24 cellular contexts compared by ENCODE assay signal in genomic region chr7:142894886-142895593, GRCh38. TPM values are rescaled to one million over a fixed set of nuclear protein-coding genes. Genes with fewer than 3 reads are reported as not detected.
DNase-seq lines count a peak whose midpoint lies in the region; ATAC-seq and TF ChIP-seq lines count a peak whose summit lies in the region.
"Had no signal": no experiment of that assay in that cellular context is flagged by ENCODE, and none has a peak within 500 bp of the region (broad histone marks: within the 10 kb centered on the region; RNA-seq: fewer than 3 reads in every experiment).

No MANE protein-coding gene starts in this region.

- TF ChIP-seq CTCF in VCaP (conservative IDR thresholded peaks at IDR 0.05) = no peak

- DNase-seq in activated effector memory CD4-positive, alpha-beta T cell treated with anti-CD3 and anti-CD28 coated beads, Interleukin-2, amount 50 U/mL, for 16 hours = peak; percentile 24
- no peak for DNase-seq in activated effector memory CD4-positive, alpha-beta T cell treated with Interleukin-2 at 50 U/mL for 16 hours
- DNase-seq in mesenteric fat pad (ENCODE audit: low spot score) (peak; percentile 75), ureter (ENCODE audit: low spot score) (peak; percentile 35), occipital lobe (lab: John Stamatoyannopoulos, UW) (no peak)
- no peak for DNase-seq in activated T-cell treated with anti-CD3 and anti-CD28 coated beads, Interleukin-2, amount 50 U/mL, for 1 hour
- no peak for DNase-seq in activated CD4-positive, alpha-beta T cell treated with anti-CD3 and anti-CD28 coated beads for 36 hours
- DNase-seq: CD4-positive, CD25-positive, alpha-beta regulatory T cell; HFFc6; IMR-90; KG1; MM.1S; NCI-H1436; NCI-H187 treated with DMSO at 0.1 percent for 48 hours; NCI-H2107; NCI-H446; NCI-H524 treated with DMSO at 0.1 percent for 48 hours; NCI-H774; SJCRH30 had no signal

- H3K27me3 Mint-ChIP-seq in activated CD4-positive, alpha-beta T cell treated with anti-CD3 and anti-CD28 coated beads for 36 hours = peaks cover 4% of the 10 kb centered on the region

- POLR2A ChIA-PET in activated CD4-positive, alpha-beta T cell treated with anti-CD3 and anti-CD28 coated beads for 36 hours (lab: Charles Lee) = no interaction called here

- CTCF ChIA-PET in activated CD4-positive, alpha-beta T cell treated with anti-CD3 and anti-CD28 coated beads for 36 hours (lab: Charles Lee) = interaction anchor here (1.5 to 1.9 kb wide), 2 partner anchors 14 to 16 kb away, joined by 6 to 7 read pairs; no protein-coding TSS in a partner anchor

- no peaks in the 10 kb centered on the region for H3K9me3 Mint-ChIP-seq in activated CD4-positive, alpha-beta T cell treated with anti-CD3 and anti-CD28 coated beads for 36 hours (ENCODE audit: low read depth)

- no peaks in the 10 kb centered on the region for H3K36me3 Mint-ChIP-seq in activated CD4-positive, alpha-beta T cell treated with anti-CD3 and anti-CD28 coated beads for 36 hours (ENCODE audit: low read depth)
- H3K36me3 Mint-ChIP-seq: CD4-positive, CD25-positive, alpha-beta regulatory T cell had no signal

- no peak for ATAC-seq in activated CD4-positive, alpha-beta T cell treated with anti-CD3 and anti-CD28 coated beads for 36 hours
- ATAC-seq: GM23338, Right ventricle myocardium inferior had no signal

- no peak overlapping the region for H3K27ac Mint-ChIP-seq in activated CD4-positive, alpha-beta T cell treated with anti-CD3 and anti-CD28 coated beads for 36 hours
- H3K27ac Mint-ChIP-seq: CD4-positive, CD25-positive, alpha-beta regulatory T cell; GM23338; HFFc6 had no signal

- no peaks in the 10 kb centered on the region for H3K4me1 Mint-ChIP-seq in activated CD4-positive, alpha-beta T cell treated with anti-CD3 and anti-CD28 coated beads for 36 hours
- H3K4me1 Mint-ChIP-seq: CD4-positive, CD25-positive, alpha-beta regulatory T cell had no signal

- no peak overlapping the region for H3K4me3 Mint-ChIP-seq in activated CD4-positive, alpha-beta T cell treated with anti-CD3 and anti-CD28 coated beads for 36 hours
- H3K4me3 Mint-ChIP-seq: CD4-positive, CD25-positive, alpha-beta regulatory T cell; GM23338; HFFc6 had no signal

- H3K27ac ChIP-seq in VCaP = peak overlapping the region; percentile 97
- H3K27ac ChIP-seq: SJCRH30 had no signal

- intact Hi-C loops in activated CD4-positive, alpha-beta T cell treated with anti-CD3 and anti-CD28 coated beads for 36 hours (cut with DNase I, micrococcal nuclease) = no loop called here

RNA-seq across cellular contexts. Expression of gene TRPV6, which starts 9.5 kb away (rescaled TPM):
- total RNA-seq in mesenteric fat pad (not detected), ureter (27.7 TPM), occipital lobe (under 0.01 TPM)
- total RNA-seq in activated CD4-positive, alpha-beta T cell treated with anti-CD3 and anti-CD28 coated beads for 36 hours = not detected
- total RNA-seq: A172; CD4-positive, CD25-positive, alpha-beta regulatory T cell; HFFc6; IMR-90; Right ventricle myocardium inferior; RPMI7951; SJCRH30 had no signal

RNA-seq across cellular contexts. Expression of gene TRPV5, which starts 38.5 kb away (rescaled TPM):
- total RNA-seq in mesenteric fat pad (not detected), ureter (not detected), occipital lobe (0.31 TPM)
- total RNA-seq in activated CD4-positive, alpha-beta T cell treated with anti-CD3 and anti-CD28 coated beads for 36 hours = not detected
- total RNA-seq: CD4-positive, CD25-positive, alpha-beta regulatory T cell; GM23338; HFFc6; IMR-90; Right ventricle myocardium inferior; RPMI7951; SJCRH30 had no signal

RNA-seq across cellular contexts. Expression of gene EPHB6, which starts 40.2 kb away (rescaled TPM):
- 6.3 TPM for total RNA-seq in mesenteric fat pad
- total RNA-seq in ureter = 55.9 TPM
- total RNA-seq in occipital lobe = 55.8 TPM
- total RNA-seq in activated CD4-positive, alpha-beta T cell treated with anti-CD3 and anti-CD28 coated beads for 36 hours = 10 to 100 TPM; 14.7 to 15.1 TPM
- total RNA-seq: RPMI7951 had no signal

RNA-seq across cellular contexts. Expression of gene LLCFC1, which starts 44.2 kb away (rescaled TPM):
- not detected for total RNA-seq in mesenteric fat pad
- not detected for total RNA-seq in ureter
- total RNA-seq in occipital lobe = not detected
- not detected for total RNA-seq in activated CD4-positive, alpha-beta T cell treated with anti-CD3 and anti-CD28 coated beads for 36 hours
- total RNA-seq: A172; CD4-positive, CD25-positive, alpha-beta regulatory T cell; GM23338; HFFc6; IMR-90; Right ventricle myocardium inferior; RPMI7951; SJCRH30 had no signal

Comparison
In these comparisons a context has a peak if more than half of its experiments do, and no peak if none do; other contexts are left out.
1. DNase-seq: peak in activated effector memory CD4-positive, alpha-beta T cell treated with anti-CD3 and anti-CD28 coated beads, Interleukin-2, amount 50 U/mL, for 16 hours (single experiment), mesenteric fat pad (single experiment) and ureter (single experiment); none in activated effector memory CD4-positive, alpha-beta T cell treated with Interleukin-2 at 50 U/mL for 16 hours (single experiment), activated T-cell treated with anti-CD3 and anti-CD28 coated beads, Interleukin-2, amount 50 U/mL, for 1 hour (single experiment), occipital lobe (single experiment) and activated CD4-positive, alpha-beta T cell treated with anti-CD3 and anti-CD28 coated beads for 36 hours (single experiment).
2. RNA of gene TRPV6, which starts 9.5 kb away (total RNA-seq): 27.7 TPM in ureter (single experiment); not detected in mesenteric fat pad (single experiment), not detected in activated CD4-positive, alpha-beta T cell treated with anti-CD3 and anti-CD28 coated beads for 36 hours and under 0.01 TPM in occipital lobe (single experiment); every median in the first group is over 10 times any median in the second.